9 cellular contexts compared by ENCODE assay signal in genomic region chr5:163916376-163916775, GRCh38.
DNase-seq lines count a peak whose midpoint lies in the region; ATAC-seq and TF ChIP-seq lines count a peak whose summit lies in the region.
"Had no signal": no experiment of that assay in that cellular context is flagged by ENCODE, and none has a peak within 500 bp of the region (broad histone marks: within the 10 kb centered on the region; RNA-seq: fewer than 3 reads in every experiment).

No MANE protein-coding gene starts in this region.

- TF ChIP-seq CTCF in activated B cell treated with CpG ODN at 0.5 μM for 24 hours (IDR thresholded peaks at IDR 0.05) = no peak
- no peak for TF ChIP-seq CTCF in neural progenitor cell (IDR thresholded peaks at IDR 0.05)
- no peak for TF ChIP-seq CTCF in Caco-2 (IDR thresholded peaks at IDR 0.05; ENCODE audit: insufficient read depth in 1 of 2, low read depth in 1 of 2, low read length in 1 of 2, severe bottlenecking in 1 of 2, unreplicated experiment in 1 of 2)

- POLR2A ChIA-PET in activated B cell treated with CpG ODN at 0.5 μM for 24 hours (lab: Charles Lee) (interaction anchor here (1.0 kb wide), 2 partner anchors 456 to 478 kb away, joined by 3 to 4 read pairs; partner anchors contain the start of genes HMMR and NUDCD2), Caco-2 (lab: Charles Lee) (no interaction called here)

- peaks cover 31% of the 10 kb centered on the region for H3K36me3 Mint-ChIP-seq in activated B cell treated with CpG ODN at 0.5 μM for 24 hours (ENCODE audit: low read depth)
- H3K36me3 Mint-ChIP-seq in neural progenitor cell = peaks cover 2% of the 10 kb centered on the region
- H3K36me3 Mint-ChIP-seq in Caco-2 (ENCODE audit: insufficient read depth, unreplicated experiment) = no peaks in the 10 kb centered on the region

- H3K4me3 ChIP-seq in neural progenitor cell (no peak overlapping the region), Caco-2 (ENCODE audit: low read depth, low read length) (no peak overlapping the region)
- H3K4me3 ChIP-seq in effector memory CD4-positive, alpha-beta T cell (ENCODE audit: insufficient read depth, low read depth, low read length, poor library complexity, severe bottlenecking) = no peak overlapping the region

- no peak overlapping the region for H3K27ac ChIP-seq in neural progenitor cell
- no peak overlapping the region for H3K27ac ChIP-seq in effector memory CD4-positive, alpha-beta T cell (ENCODE audit: insufficient read depth, low read length, poor library complexity, severe bottlenecking)

- H3K4me1 Mint-ChIP-seq in stimulated activated naive CD8-positive, alpha-beta T cell treated with anti-CD3 and anti-CD28 coated beads, Interleukin-15, amount 100 ng/mL, for 72 hours = no peaks in the 10 kb centered on the region
- H3K4me1 Mint-ChIP-seq in activated B cell treated with CpG ODN at 0.5 μM for 24 hours (peaks cover 76% of the 10 kb centered on the region), neural progenitor cell (peaks cover 15% of the 10 kb centered on the region), Caco-2 (ENCODE audit: low read depth, unreplicated experiment) (no peaks in the 10 kb centered on the region)
- H3K4me1 Mint-ChIP-seq: nephron had no signal

- intact Hi-C loops in activated B cell treated with CpG ODN at 0.5 μM for 24 hours (cut with micrococcal nuclease) = loop anchor here (10.0 kb wide), 1 partner anchor 352 kb away; no protein-coding TSS in a partner anchor
- intact Hi-C loops in Caco-2 (cut with micrococcal nuclease; ENCODE audit: unreplicated experiment) = no loop called here

- CTCF ChIA-PET in activated B cell treated with CpG ODN at 0.5 μM for 24 hours (lab: Charles Lee) (no interaction called here), Caco-2 (lab: Charles Lee) (no interaction called here)

- H3K27me3 Mint-ChIP-seq in stimulated activated naive CD8-positive, alpha-beta T cell treated with anti-CD3 and anti-CD28 coated beads, Interleukin-15, amount 100 ng/mL, for 72 hours = no peaks in the 10 kb centered on the region
- H3K27me3 Mint-ChIP-seq in activated B cell treated with CpG ODN at 0.5 μM for 24 hours = no peaks in the 10 kb centered on the region
- H3K27me3 Mint-ChIP-seq in neural progenitor cell (ENCODE audit: insufficient read depth, low read depth) = peaks cover 2% of the 10 kb centered on the region
- H3K27me3 Mint-ChIP-seq in Caco-2 (ENCODE audit: insufficient read depth, unreplicated experiment) = peaks cover 3% of the 10 kb centered on the region

- H3K4me1 ChIP-seq in neural progenitor cell = no peaks in the 10 kb centered on the region
- no peaks in the 10 kb centered on the region for H3K4me1 ChIP-seq in effector memory CD4-positive, alpha-beta T cell (ENCODE audit: control insufficient read depth, insufficient read depth, low read length, poor library complexity, severe bottlenecking)
- H3K4me1 ChIP-seq in Caco-2 = peaks cover 14% of the 10 kb centered on the region

- H3K79me2 ChIP-seq in neural progenitor cell (ENCODE audit: low read depth) = no peaks in the 10 kb centered on the region

- no peak overlapping the region for H3K27ac Mint-ChIP-seq in stimulated activated naive CD8-positive, alpha-beta T cell treated with anti-CD3 and anti-CD28 coated beads, Interleukin-15, amount 100 ng/mL, for 72 hours
- H3K27ac Mint-ChIP-seq in activated B cell treated with CpG ODN at 0.5 μM for 24 hours (peak overlapping the region; percentile 99), neural progenitor cell (no peak overlapping the region), Caco-2 (ENCODE audit: unreplicated experiment) (no peak overlapping the region)
- H3K27ac Mint-ChIP-seq: nephron had no signal

- no peak overlapping the region for H3K4me2 ChIP-seq in neural progenitor cell

- H3K4me3 Mint-ChIP-seq in stimulated activated naive CD8-positive, alpha-beta T cell treated with anti-CD3 and anti-CD28 coated beads, Interleukin-15, amount 100 ng/mL, for 72 hours = no peak overlapping the region
- peak overlapping the region; percentile 85 for H3K4me3 Mint-ChIP-seq in activated B cell treated with CpG ODN at 0.5 μM for 24 hours
- H3K4me3 Mint-ChIP-seq in neural progenitor cell = no peak overlapping the region
- H3K4me3 Mint-ChIP-seq in Caco-2 (ENCODE audit: unreplicated experiment) = no peak overlapping the region
- H3K4me3 Mint-ChIP-seq: nephron had no signal

- H3F3A ChIP-seq in neural progenitor cell (ENCODE audit: low read depth) = no peaks in the 10 kb centered on the region

- peak; percentile 25 for ATAC-seq in stimulated activated naive CD8-positive, alpha-beta T cell treated with anti-CD3 and anti-CD28 coated beads, Interleukin-15, Interleukin-2, amounts not matched to agents 100 U/mL and 50 U/mL, for 24 hours
- no peak for ATAC-seq in stimulated activated naive CD8-positive, alpha-beta T cell treated with anti-CD3 and anti-CD28 coated beads, Interleukin-15, amount 100 ng/mL, for 72 hours
- ATAC-seq in HG03097 (IDR thresholded peaks at IDR 0.05; ENCODE audit: low FRiP score, unreplicated experiment) = peak; percentile 90
- ATAC-seq in activated B cell treated with CpG ODN at 0.5 μM for 24 hours (ENCODE audit: low read depth) = peak; percentile 41

- H3K9me3 ChIP-seq in neural progenitor cell (ENCODE audit: low read depth) = no peaks in the 10 kb centered on the region
- no peaks in the 10 kb centered on the region for H3K9me3 ChIP-seq in effector memory CD4-positive, alpha-beta T cell (ENCODE audit: control insufficient read depth, low read length)
- no peaks in the 10 kb centered on the region for H3K9me3 ChIP-seq in Caco-2

- BruUV-seq in Caco-2 (replicated peaks; lab: Mats Ljungman, UMichigan) = no TSS peak

- peaks cover 5 to 19% of the 10 kb centered on the region in 2 donors for H3K9me3 Mint-ChIP-seq in stimulated activated naive CD8-positive, alpha-beta T cell treated with anti-CD3 and anti-CD28 coated beads, Interleukin-15, amount 100 ng/mL, for 72 hours
- peaks cover 27% of the 10 kb centered on the region for H3K9me3 Mint-ChIP-seq in activated B cell treated with CpG ODN at 0.5 μM for 24 hours
- peaks cover 13% of the 10 kb centered on the region for H3K9me3 Mint-ChIP-seq in neural progenitor cell
- peaks cover 10% of the 10 kb centered on the region for H3K9me3 Mint-ChIP-seq in Caco-2 (ENCODE audit: unreplicated experiment)

- no peaks in the 10 kb centered on the region for H4K20me1 ChIP-seq in neural progenitor cell (ENCODE audit: low read depth)

- H3K9ac ChIP-seq in neural progenitor cell = no peak overlapping the region

- H3K27me3 ChIP-seq in neural progenitor cell = no peaks in the 10 kb centered on the region
- H3K27me3 ChIP-seq in effector memory CD4-positive, alpha-beta T cell (replicated peaks; ENCODE audit: control insufficient read depth, insufficient read depth, low read length, poor library complexity, severe bottlenecking) = no peaks in the 10 kb centered on the region
- no peaks in the 10 kb centered on the region for H3K27me3 ChIP-seq in Caco-2 (replicated peaks; ENCODE audit: control insufficient read depth, insufficient read depth, low read length)

- DNase-seq in stimulated activated naive CD8-positive, alpha-beta T cell treated with anti-CD3 and anti-CD28 coated beads, Interleukin-15, Interleukin-2, amounts not matched to agents 100 U/mL and 50 U/mL, for 24 hours = peak; percentile 4
- no peak for DNase-seq in stimulated activated naive CD8-positive, alpha-beta T cell treated with anti-CD3 and anti-CD28 coated beads, Interleukin-15, amount 100 ng/mL, for 72 hours
- peak; percentile 26 for DNase-seq in activated B cell treated with CpG ODN at 0.5 μM for 24 hours
- DNase-seq in neural progenitor cell (ENCODE audit: low spot score) = no peak
- no peak for DNase-seq in effector memory CD4-positive, alpha-beta T cell
- no peak for DNase-seq in activated CD4-positive, alpha-beta T cell treated with anti-CD3 and anti-CD28 coated beads for 1 hour
- DNase-seq in Caco-2 = no peak

- no peaks in the 10 kb centered on the region for H3K36me3 ChIP-seq in neural progenitor cell
- no peaks in the 10 kb centered on the region for H3K36me3 ChIP-seq in effector memory CD4-positive, alpha-beta T cell (ENCODE audit: control insufficient read depth, insufficient read depth, low read length)
- no peaks in the 10 kb centered on the region for H3K36me3 ChIP-seq in Caco-2 (ENCODE audit: control insufficient read depth, insufficient read depth, low read length)

- H2AFZ ChIP-seq in neural progenitor cell (replicated peaks) = peak overlapping the region; percentile 55

Comparison
In these comparisons a context has a peak if more than half of its experiments do, and no peak if none do; other contexts are left out.
1. DNase-seq: peak in stimulated activated naive CD8-positive, alpha-beta T cell treated with anti-CD3 and anti-CD28 coated beads, Interleukin-15, Interleukin-2, amounts not matched to agents 100 U/mL and 50 U/mL, for 24 hours (single experiment) and activated B cell treated with CpG ODN at 0.5 μM for 24 hours (single experiment); none in stimulated activated naive CD8-positive, alpha-beta T cell treated with anti-CD3 and anti-CD28 coated beads, Interleukin-15, amount 100 ng/mL, for 72 hours (0 of 2), neural progenitor cell (single experiment), effector memory CD4-positive, alpha-beta T cell (0 of 3), activated CD4-positive, alpha-beta T cell treated with anti-CD3 and anti-CD28 coated beads for 1 hour (single experiment) and Caco-2 (0 of 2).